In genomic region chr19:18995804-18996241, GRCh38 we compare ENCODE assay signal across 8 cellular contexts. TPM values are rescaled to one million over a fixed set of nuclear protein-coding genes. Genes with fewer than 3 reads are reported as not detected.
DNase-seq lines count a peak whose midpoint lies in the region; ATAC-seq, FAIRE-seq and TF ChIP-seq lines count a peak whose summit lies in the region.

No MANE protein-coding gene starts in this region.

- no peak for TF ChIP-seq POLR2A in H54 (IDR thresholded peaks at IDR 0.05; ENCODE audit: low read depth, low read length)
- TF ChIP-seq POLR2A in thyroid gland (IDR thresholded peaks at IDR 0.05), result no peak

- ATAC-seq in left colon, result peak; percentile 76
- no peak for ATAC-seq in GM19395 (IDR thresholded peaks at IDR 0.05; ENCODE audit: unreplicated experiment)
- no peak for ATAC-seq in GM19455 (IDR thresholded peaks at IDR 0.05; ENCODE audit: unreplicated experiment)

- no peaks in the 10 kb centered on the region for H3K27me3 ChIP-seq in OCI-LY1 (ENCODE audit: insufficient read depth, low read length)
- H3K27me3 ChIP-seq in mammary epithelial cell (ENCODE audit: insufficient read depth, low read length), result no peaks in the 10 kb centered on the region
- no peaks in the 10 kb centered on the region for H3K27me3 ChIP-seq in thyroid gland

- WGBS in mammary epithelial cell (ENCODE audit: low coverage, missing lambda C conversion rate), result 71% methylated on average over 5 of the region's 5 CpGs
- 61 to 78% methylated on average over 4 to 5 of the region's 5 CpGs for WGBS in thyroid gland, 2 donors

- H3F3A ChIP-seq in OCI-LY1 (ENCODE audit: insufficient read depth, low read length), result no peaks in the 10 kb centered on the region

- H3K9me3 ChIP-seq in OCI-LY1 (ENCODE audit: low read length) (no peaks in the 10 kb centered on the region), mammary epithelial cell (replicated peaks; ENCODE audit: insufficient read depth, low read length) (no peaks in the 10 kb centered on the region), thyroid gland (no peaks in the 10 kb centered on the region)

- TF ChIP-seq CTCF in OCI-LY1 (IDR thresholded peaks at IDR 0.05; ENCODE audit: low read length), result peak; percentile 61
- TF ChIP-seq CTCF in mammary epithelial cell (conservative IDR thresholded peaks at IDR 0.05 in 1 of 2, IDR thresholded peaks at IDR 0.05 in 1 of 2; ENCODE audit: extremely low read depth in 1 of 2, insufficient read depth in 1 of 2, low read depth in 1 of 2, low read length in 2 of 2), result peak; percentile 53
- peak in 4 of 6 experiments; percentile 23 to 60 (median 51) for TF ChIP-seq CTCF in thyroid gland (IDR thresholded peaks at IDR 0.05)

- no peaks in the 10 kb centered on the region for H3K9me2 ChIP-seq in OCI-LY1 (ENCODE audit: low read depth, low read length)

- H3K4me3 ChIP-seq in OCI-LY1 (ENCODE audit: low read depth, low read length, poor library complexity, severe bottlenecking) (no peak overlapping the region), mammary epithelial cell (replicated peaks in 1 of 3; ENCODE audit: insufficient read depth in 1 of 3, low read depth in 2 of 3, low read length in 3 of 3) (no peak overlapping the region), thyroid gland (replicated peaks in 1 of 3) (no peak overlapping the region)

- H3K36me3 ChIP-seq in OCI-LY1 (ENCODE audit: insufficient read depth, low read length), result peaks cover 80% of the 10 kb centered on the region
- H3K36me3 ChIP-seq in mammary epithelial cell (ENCODE audit: insufficient read depth, low read length), result peaks cover 12% of the 10 kb centered on the region
- H3K36me3 ChIP-seq in thyroid gland, result peaks cover 24 to 34% of the 10 kb centered on the region in 2 donors

- H3K9ac ChIP-seq in OCI-LY1 (ENCODE audit: low read length) (no peak overlapping the region), mammary epithelial cell (ENCODE audit: insufficient read depth, low read length) (no peak overlapping the region)

- CTCF ChIA-PET in mammary epithelial cell (lab: Charles Lee; ENCODE audit: low non-redundant PET), result no interaction called here

- BruUV-seq in mammary epithelial cell (replicated peaks; lab: Mats Ljungman, UMichigan), result no TSS peak

- H2AFZ ChIP-seq in OCI-LY1 (ENCODE audit: low read length) (no peak overlapping the region), mammary epithelial cell (ENCODE audit: low read depth, low read length) (no peak overlapping the region)

- dilution Hi-C loops in mammary epithelial cell (cut with HindIII; ENCODE audit: low sequenced_read_pairs), result no loop called here

- H3K4me1 ChIP-seq in OCI-LY1 (ENCODE audit: insufficient read depth, low read length, severe bottlenecking) (no peaks in the 10 kb centered on the region), mammary epithelial cell (ENCODE audit: insufficient read depth, low read length) (peaks cover 6% of the 10 kb centered on the region), thyroid gland (peaks cover 0 to 4% of the 10 kb centered on the region in 2 donors)

- DNase-seq in COLO829 (ENCODE audit: low spot score) (peak; percentile 95), H54 (ENCODE audit: insufficient read length, low spot score) (peak; percentile 86), mammary epithelial cell (peak; percentile 58), left colon (peak; percentile 32 to 34), thyroid gland (peak; percentile 55 to 63)

- FAIRE-seq in H54 (lab: Jason Lieb, UNC), result no peak

- no peaks in the 10 kb centered on the region for H3K79me2 ChIP-seq in OCI-LY1 (ENCODE audit: insufficient read depth, low read length)
- H3K79me2 ChIP-seq in mammary epithelial cell (ENCODE audit: insufficient read depth, low read length), result no peaks in the 10 kb centered on the region

- H3K4me2 ChIP-seq in OCI-LY1 (ENCODE audit: low read length) (no peak overlapping the region), mammary epithelial cell (ENCODE audit: insufficient read depth, low read depth, low read length) (no peak overlapping the region)

- H3K27ac ChIP-seq in OCI-LY1 (ENCODE audit: low read depth, low read length, poor library complexity, severe bottlenecking) (no peak overlapping the region), mammary epithelial cell (ENCODE audit: insufficient read depth, low read depth, low read length) (no peak overlapping the region), thyroid gland (peak overlapping the region in 1 of 3 donors; percentile 38)

- H4K20me1 ChIP-seq in OCI-LY1 (ENCODE audit: insufficient read depth, low read length), result no peaks in the 10 kb centered on the region
- no peaks in the 10 kb centered on the region for H4K20me1 ChIP-seq in mammary epithelial cell (ENCODE audit: insufficient read depth, low read length)

- in situ Hi-C loops in mammary epithelial cell (cut with MboI; ENCODE audit: low sequenced_read_pairs in 2 of 2), result no loop called here

- intact Hi-C loops in mammary epithelial cell (cut with micrococcal nuclease), result no loop called here
- intact Hi-C loops in left colon (cut with DNase I, micrococcal nuclease), result no loop called here
- intact Hi-C loops in thyroid gland (cut with DNase I), result no loop called here

RNA-seq across cellular contexts. Expression of gene SUGP2, which starts 37.5 kb away (rescaled TPM):
- total RNA-seq in mammary epithelial cell (10 to 100 TPM; 34.0 to 59.5 TPM), left colon (10 to 100 TPM; 51.7 to 61.7 TPM), thyroid gland (10 to 100 TPM; 70.3 to 93.5 (median 82.2) TPM)
- polyA plus RNA-seq in mammary epithelial cell, result 28.1 TPM
- 38.5 TPM for polyA minus RNA-seq in mammary epithelial cell

RNA-seq across cellular contexts. Expression of gene ARMC6, which starts 37.6 kb away (rescaled TPM):
- total RNA-seq in mammary epithelial cell (10 to 100 TPM; 35.1 to 37.7 TPM), left colon (10 to 100 TPM; 17.8 to 20.8 TPM), thyroid gland (10 to 100 TPM; 33.1 to 60.0 (median 46.1) TPM)
- polyA plus RNA-seq in mammary epithelial cell, result 42.6 TPM
- 62.6 TPM for polyA minus RNA-seq in mammary epithelial cell

RNA-seq across cellular contexts. Expression of gene HOMER3, which starts 54.8 kb away (rescaled TPM):
- total RNA-seq in mammary epithelial cell (100 to 1,000 TPM; 114 to 138 TPM), left colon (1 to 10 TPM; 3.9 to 7.9 TPM), thyroid gland (100 to 1,000 TPM in 1 of 4 donors, 10 to 100 TPM in 3; 55.6 to 169 (median 63.4) TPM)
- 110 TPM for polyA plus RNA-seq in mammary epithelial cell
- 18.1 TPM for polyA minus RNA-seq in mammary epithelial cell

Comparison
In these comparisons a context has a peak if more than half of its experiments do, and no peak if none do; other contexts are left out.
1. DNase-seq: peak in every context shown above with its lines; median percentile 95 in COLO829; 86 in H54; 59 in thyroid gland; 58 in mammary epithelial cell; 33 in left colon.
2. RNA of gene HOMER3, which starts 54.8 kb away (total RNA-seq): 114 to 138 TPM in mammary epithelial cell and 55.6 to 169 TPM in thyroid gland; 3.9 to 7.9 TPM in left colon; every median in the first group is over 4 times any median in the second.
3. Peak in every context shown above with its lines, with median percentiles within 50 percentile points of each other: CTCF ChIP-seq.